ENCODE assay signal across 8 cellular contexts in genomic region chr4:82892467-82892802, GRCh38. TPM values are rescaled to one million over a fixed set of nuclear protein-coding genes. Genes with fewer than 3 reads are reported as not detected.
DNase-seq lines count a peak whose midpoint lies in the region; ATAC-seq, FAIRE-seq and TF ChIP-seq lines count a peak whose summit lies in the region.

No MANE protein-coding gene starts in this region.

- peak overlapping the region; percentile 88; the same call in 1 of the 2 replicates for H3K4me2 ChIP-seq in BLaER1

- H3K4me1 ChIP-seq in BLaER1 (peaks cover 43% of the 10 kb centered on the region), HEK293 (ENCODE audit: control insufficient read depth, insufficient read depth, low read length) (peaks cover 4% of the 10 kb centered on the region; the same call in 1 of the 2 replicates), mesodermal cell (ENCODE audit: control insufficient read depth, insufficient read depth, low read length, poor library complexity, severe bottlenecking) (peaks cover 19% of the 10 kb centered on the region)

- H3K27ac ChIP-seq in BLaER1 (no peak overlapping the region), HEK293 (ENCODE audit: extremely low read depth, low read depth, low read length) (no peak overlapping the region), mesodermal cell (ENCODE audit: low read depth, low read length, severe bottlenecking) (peak overlapping the region; percentile 99)

- peaks cover 20% of the 10 kb centered on the region for H3K36me3 Mint-ChIP-seq in activated T-helper 17 cell treated with anti-CD3 and anti-CD28 coated beads, Interleukin-2, amount 50 U/mL, for 72 hours (ENCODE audit: low read depth)

- no peak for ATAC-seq in activated T-helper 17 cell treated with anti-CD3 and anti-CD28 coated beads, Interleukin-2, amount 50 U/mL, for 72 hours (replicated peaks)
- ATAC-seq in Right ventricle myocardium superior (ENCODE audit: poor library complexity) = no peak
- ATAC-seq in HG02973 (IDR thresholded peaks at IDR 0.05; ENCODE audit: unreplicated experiment) = no peak

- whole genome bisulfite sequencing in mesodermal cell (ENCODE audit: insufficient coverage in 2 of 2), 2 experiments = 83% methylated on average over 1 of the region's 1 CpG; no CpG with 5 or more reads in 1 of the 2 experiments

- intact Hi-C loops in Right ventricle myocardium superior (cut with DNase I) = loop anchor here (10.0 kb wide), 2 partner anchors 428 to 458 kb away; partner anchors contain the start of genes ENOPH1 and HNRNPDL

- H3K9me3 Mint-ChIP-seq in activated T-helper 17 cell treated with anti-CD3 and anti-CD28 coated beads, Interleukin-2, amount 50 U/mL, for 72 hours = no peaks in the 10 kb centered on the region

- H3K27me3 ChIP-seq in BLaER1 = no peaks in the 10 kb centered on the region

- TF ChIP-seq POLR2A in H54 (IDR thresholded peaks at IDR 0.05; ENCODE audit: low read depth, low read length) = no peak

- peak overlapping the region; percentile 95 for H3K4me3 Mint-ChIP-seq in activated T-helper 17 cell treated with anti-CD3 and anti-CD28 coated beads, Interleukin-2, amount 50 U/mL, for 72 hours

- FAIRE-seq in H54 (lab: Jason Lieb, UNC) (no peak), GM19239 (lab: Jason Lieb, UNC) (no peak)

- POLR2A ChIA-PET in HEK293 (lab: Yijun Ruan, JAX) = interaction anchor here (1.1 kb wide), 1 partner anchor 119 kb away, joined by 3 read pairs; no protein-coding TSS in a partner anchor

- no peak for TF ChIP-seq CTCF in HEK293 (tag by site-specific recombination; IDR thresholded peaks at IDR 0.05)

- peaks cover 12% of the 10 kb centered on the region for H3K4me1 Mint-ChIP-seq in activated T-helper 17 cell treated with anti-CD3 and anti-CD28 coated beads, Interleukin-2, amount 50 U/mL, for 72 hours

- peak overlapping the region; percentile 94 for H3K27ac Mint-ChIP-seq in activated T-helper 17 cell treated with anti-CD3 and anti-CD28 coated beads, Interleukin-2, amount 50 U/mL, for 72 hours

- CTCF ChIA-PET in HEK293 (lab: Yijun Ruan, JAX) = interaction anchor here (1.1 kb wide), 1 partner anchor 40 kb away, joined by 4 read pairs; no protein-coding TSS in a partner anchor

- no peaks in the 10 kb centered on the region for H3K9me3 ChIP-seq in BLaER1
- H3K9me3 ChIP-seq in HEK293 (ENCODE audit: control insufficient read depth, insufficient read depth, low read depth, low read length) = no peaks in the 10 kb centered on the region
- H3K9me3 ChIP-seq in mesodermal cell (ENCODE audit: control insufficient read depth, low read length) = no peaks in the 10 kb centered on the region

- DNase-seq in H54 (ENCODE audit: insufficient read length, low spot score) = no peak
- no peak for DNase-seq in Right ventricle myocardium superior
- no peak for DNase-seq in GM19239 (ENCODE audit: insufficient read length, low spot score)

- H3K4me3 ChIP-seq in BLaER1 (no peak overlapping the region), HEK293 (ENCODE audit: low read depth, low read length) (no peak overlapping the region), mesodermal cell (ENCODE audit: extremely low read depth, insufficient read depth, low read length, poor library complexity, severe bottlenecking) (no peak overlapping the region)

- H3K36me3 ChIP-seq in BLaER1 = peaks cover 41% of the 10 kb centered on the region
- peaks cover 18 to 45% of the 10 kb centered on the region in 2 experiments for H3K36me3 ChIP-seq in HEK293 (ENCODE audit: control insufficient read depth in 2 of 2, insufficient read depth in 1 of 2, low read length in 2 of 2)
- H3K36me3 ChIP-seq in mesodermal cell (ENCODE audit: control insufficient read depth, insufficient read depth, low read length) = peaks cover 42% of the 10 kb centered on the region

- H3K27me3 Mint-ChIP-seq in activated T-helper 17 cell treated with anti-CD3 and anti-CD28 coated beads, Interleukin-2, amount 50 U/mL, for 72 hours = no peaks in the 10 kb centered on the region

- peaks cover 51% of the 10 kb centered on the region for H4K20me1 ChIP-seq in BLaER1

- H3K9ac ChIP-seq in BLaER1 = no peak overlapping the region

TF ChIP-seq in HEK293, 187 proteins besides CTCF, POLR2A, EP300 and RAD21:
- TF ChIP-seq PRDM1 (tag by site-specific recombination; IDR thresholded peaks at IDR 0.05) (peak; percentile 77), ZNF626 (tag by site-specific recombination; IDR thresholded peaks at IDR 0.05) (no peak)
TF ChIP-seq in HEK293: peak in this region for 1.

RNA-seq across cellular contexts. Expression of gene SEC31A, which starts 1.5 kb away (rescaled TPM):
- 100 to 1,000 TPM in 1 of 2 donors, 10 to 100 TPM in 1; 82.6 to 124 TPM for total RNA-seq in activated T-helper 17 cell treated with anti-CD3 and anti-CD28 coated beads, Interleukin-2, amount 50 U/mL, for 72 hours
- 261 TPM for polyA plus RNA-seq in mesodermal cell (2013, experiment 1 of 2)
- 262 TPM for polyA plus RNA-seq in mesodermal cell (2013, experiment 2 of 2)
- 82.1 TPM for total RNA-seq in Right ventricle myocardium superior

RNA-seq across cellular contexts. Expression of gene THAP9, which starts 8.1 kb away (rescaled TPM):
- total RNA-seq in activated T-helper 17 cell treated with anti-CD3 and anti-CD28 coated beads, Interleukin-2, amount 50 U/mL, for 72 hours = 1 to 10 TPM; 1.5 to 1.9 TPM
- polyA plus RNA-seq in mesodermal cell (2013, experiment 1 of 2) = 6.6 TPM
- polyA plus RNA-seq in mesodermal cell (2013, experiment 2 of 2) = 9.0 TPM
- 5.6 TPM for total RNA-seq in Right ventricle myocardium superior
